Comparison of ENCODE assay signal across 24 cellular contexts in the genomic region with DNA sequence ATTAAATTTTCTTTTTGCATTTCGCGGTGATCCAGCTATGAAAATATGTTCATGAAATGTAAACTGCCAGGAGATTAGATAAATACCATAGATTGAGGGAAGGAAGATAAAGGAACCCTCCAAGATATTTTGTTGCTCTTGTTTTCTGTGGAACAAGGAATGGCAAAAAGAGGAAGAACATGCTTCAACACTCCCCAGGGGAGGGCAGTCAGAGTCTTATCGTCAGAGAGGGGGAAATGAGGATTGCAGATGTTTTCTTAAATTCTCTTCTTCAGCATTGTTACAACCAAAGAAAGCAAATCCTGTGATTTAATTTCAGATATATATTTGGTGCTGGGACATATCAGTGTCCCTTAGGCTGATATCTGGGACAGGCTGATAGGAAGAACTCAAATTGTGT. TPM values are rescaled to one million over a fixed set of nuclear protein-coding genes. Genes with fewer than 3 reads are reported as not detected.
"Had no signal": no experiment of that assay in that cellular context is flagged by ENCODE, and none has a peak within 500 bp of the region (broad histone marks: within the 10 kb centered on the region; RNA-seq: fewer than 3 reads in every experiment).

No MANE protein-coding gene starts in this region.

- H3K9me3 Mint-ChIP-seq: activated B cell treated with CpG ODN at 0.5 μM for 24 hours; activated CD4-positive, alpha-beta memory T cell treated with anti-CD3 and anti-CD28 coated beads for 36 hours; activated naive CD8-positive, alpha-beta T cell treated with anti-CD3 and anti-CD28 coated beads for 36 hours; nephron progenitor cell; T-helper 1 cell treated with Interleukin-12 subunit alpha and Interleukin-12 subunit beta and Interleukin-4 antibody, amounts not matched to agents 30 μg/mL and 1 μg/mL, for 36 hours had no signal

- H3K9me3 ChIP-seq: upper lobe of right lung had no signal

- DNase-seq: activated B cell treated with CpG ODN at 0.5 μM for 24 hours; activated CD4-positive, alpha-beta memory T cell treated with anti-CD3 and anti-CD28 coated beads for 36 hours; activated CD4-positive, alpha-beta T cell treated with anti-CD3 and anti-CD28 coated beads for 4 hours; activated naive CD4-positive, alpha-beta T cell; activated naive CD8-positive, alpha-beta T cell treated with anti-CD3 and anti-CD28 coated beads for 36 hours; activated T-cell treated with anti-CD3 and anti-CD28 coated beads for 4 hours; amniotic stem cell; caudate nucleus; dorsolateral prefrontal cortex; foreskin melanocyte; glutamatergic neuron; hypothalamus; islet precursor cell; left colon; midbrain; nephron progenitor cell; stimulated activated CD4-positive, alpha-beta T cell treated with anti-CD3 and anti-CD28 coated beads, Interleukin-12 subunit alpha, Interleukin-12 subunit beta, amount 100 ng/mL, for 4 hours; stimulated activated CD4-positive, alpha-beta T cell treated with anti-CD3 and anti-CD28 coated beads, Interleukin-1b, Interleukin-23, amount 100 ng/mL, for 48 hours; stimulated activated CD8-positive, alpha-beta memory T cell treated with anti-CD3 and anti-CD28 coated beads, Interleukin-4, amount 100 ng/mL, for 48 hours; stimulated activated naive CD4-positive, alpha-beta T cell; upper lobe of right lung had no signal

- ATAC-seq: left colon, upper lobe of right lung had no signal

- H3K4me1 Mint-ChIP-seq: activated B cell treated with CpG ODN at 0.5 μM for 24 hours had no signal

- H3K27ac ChIP-seq: dorsolateral prefrontal cortex, upper lobe of right lung had no signal

- H3K36me3 Mint-ChIP-seq: activated CD4-positive, alpha-beta memory T cell treated with anti-CD3 and anti-CD28 coated beads for 36 hours; activated naive CD8-positive, alpha-beta T cell treated with anti-CD3 and anti-CD28 coated beads for 36 hours had no signal

- H3K27ac Mint-ChIP-seq: activated B cell treated with CpG ODN at 0.5 μM for 24 hours; activated CD4-positive, alpha-beta memory T cell treated with anti-CD3 and anti-CD28 coated beads for 36 hours; activated naive CD8-positive, alpha-beta T cell treated with anti-CD3 and anti-CD28 coated beads for 36 hours; nephron progenitor cell; T-helper 1 cell treated with Interleukin-12 subunit alpha and Interleukin-12 subunit beta and Interleukin-4 antibody, amounts not matched to agents 30 μg/mL and 1 μg/mL, for 36 hours had no signal

- H3K4me1 ChIP-seq: upper lobe of right lung had no signal

- H3K4me3 ChIP-seq: dorsolateral prefrontal cortex, lung, upper lobe of right lung had no signal

- H3K36me3 ChIP-seq: upper lobe of right lung had no signal

- H3K4me3 Mint-ChIP-seq: activated B cell treated with CpG ODN at 0.5 μM for 24 hours; activated CD4-positive, alpha-beta memory T cell treated with anti-CD3 and anti-CD28 coated beads for 36 hours; activated naive CD8-positive, alpha-beta T cell treated with anti-CD3 and anti-CD28 coated beads for 36 hours; nephron progenitor cell; T-helper 1 cell treated with Interleukin-12 subunit alpha and Interleukin-12 subunit beta and Interleukin-4 antibody, amounts not matched to agents 30 μg/mL and 1 μg/mL, for 36 hours had no signal

RNA-seq across cellular contexts. Expression of a gene that starts 9.6 kb away (rescaled TPM):
- total RNA-seq: activated B cell treated with CpG ODN at 0.5 μM for 24 hours; activated CD4-positive, alpha-beta memory T cell treated with anti-CD3 and anti-CD28 coated beads for 36 hours had no signal
- polyA plus RNA-seq: fibroblast of lung had no signal

RNA-seq across cellular contexts. Expression of a gene that starts 38.6 kb away (rescaled TPM):
- total RNA-seq: activated B cell treated with CpG ODN at 0.5 μM for 24 hours; activated CD4-positive, alpha-beta memory T cell treated with anti-CD3 and anti-CD28 coated beads for 36 hours; activated naive CD8-positive, alpha-beta T cell treated with anti-CD3 and anti-CD28 coated beads for 36 hours; fibroblast of lung; left colon; upper lobe of right lung had no signal
- polyA plus RNA-seq: fibroblast of lung had no signal
